In the genomic region with DNA sequence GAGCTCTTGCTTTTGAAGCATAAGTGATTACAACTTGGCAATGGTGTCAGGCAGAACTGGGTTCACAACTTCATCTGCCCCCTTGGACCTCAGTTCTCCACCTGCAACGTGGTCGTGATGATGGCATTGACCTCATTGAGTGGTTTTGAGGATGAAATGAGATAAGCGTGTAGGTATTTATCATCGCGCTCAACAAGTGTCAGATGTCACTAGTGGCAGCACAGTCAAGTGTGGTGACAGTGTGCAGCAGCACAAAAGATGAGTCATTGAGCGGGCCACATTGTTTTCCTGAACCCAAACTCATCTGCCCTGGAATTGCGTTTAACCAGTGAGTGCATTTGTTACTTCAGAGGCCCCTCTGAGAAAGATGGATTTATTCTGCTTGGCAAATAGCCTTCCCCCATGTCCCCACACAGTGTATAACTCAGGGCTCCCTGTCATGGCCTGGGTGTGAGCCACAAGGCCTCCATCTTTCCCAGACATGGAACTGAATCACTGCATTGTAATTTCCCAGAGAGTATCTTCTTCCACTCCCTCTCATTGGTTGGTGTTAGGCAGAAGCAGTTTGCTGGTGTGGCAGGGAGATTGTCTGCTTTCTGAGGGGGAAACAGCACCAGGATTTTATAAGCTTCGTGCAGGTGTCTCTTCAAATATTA, we compare ENCODE assay signal across 1 cellular context.
A peak's percentile ranks its signal among the peaks of the same experiment; 100 is the strongest.
TF ChIP-seq lines count a peak whose summit lies in the region.

No MANE protein-coding gene starts in this region.

TF ChIP-seq in HEK293, 187 proteins besides CTCF, POLR2A, EP300 and RAD21 (continued from another document):
- TF ChIP-seq, protein P1, sequence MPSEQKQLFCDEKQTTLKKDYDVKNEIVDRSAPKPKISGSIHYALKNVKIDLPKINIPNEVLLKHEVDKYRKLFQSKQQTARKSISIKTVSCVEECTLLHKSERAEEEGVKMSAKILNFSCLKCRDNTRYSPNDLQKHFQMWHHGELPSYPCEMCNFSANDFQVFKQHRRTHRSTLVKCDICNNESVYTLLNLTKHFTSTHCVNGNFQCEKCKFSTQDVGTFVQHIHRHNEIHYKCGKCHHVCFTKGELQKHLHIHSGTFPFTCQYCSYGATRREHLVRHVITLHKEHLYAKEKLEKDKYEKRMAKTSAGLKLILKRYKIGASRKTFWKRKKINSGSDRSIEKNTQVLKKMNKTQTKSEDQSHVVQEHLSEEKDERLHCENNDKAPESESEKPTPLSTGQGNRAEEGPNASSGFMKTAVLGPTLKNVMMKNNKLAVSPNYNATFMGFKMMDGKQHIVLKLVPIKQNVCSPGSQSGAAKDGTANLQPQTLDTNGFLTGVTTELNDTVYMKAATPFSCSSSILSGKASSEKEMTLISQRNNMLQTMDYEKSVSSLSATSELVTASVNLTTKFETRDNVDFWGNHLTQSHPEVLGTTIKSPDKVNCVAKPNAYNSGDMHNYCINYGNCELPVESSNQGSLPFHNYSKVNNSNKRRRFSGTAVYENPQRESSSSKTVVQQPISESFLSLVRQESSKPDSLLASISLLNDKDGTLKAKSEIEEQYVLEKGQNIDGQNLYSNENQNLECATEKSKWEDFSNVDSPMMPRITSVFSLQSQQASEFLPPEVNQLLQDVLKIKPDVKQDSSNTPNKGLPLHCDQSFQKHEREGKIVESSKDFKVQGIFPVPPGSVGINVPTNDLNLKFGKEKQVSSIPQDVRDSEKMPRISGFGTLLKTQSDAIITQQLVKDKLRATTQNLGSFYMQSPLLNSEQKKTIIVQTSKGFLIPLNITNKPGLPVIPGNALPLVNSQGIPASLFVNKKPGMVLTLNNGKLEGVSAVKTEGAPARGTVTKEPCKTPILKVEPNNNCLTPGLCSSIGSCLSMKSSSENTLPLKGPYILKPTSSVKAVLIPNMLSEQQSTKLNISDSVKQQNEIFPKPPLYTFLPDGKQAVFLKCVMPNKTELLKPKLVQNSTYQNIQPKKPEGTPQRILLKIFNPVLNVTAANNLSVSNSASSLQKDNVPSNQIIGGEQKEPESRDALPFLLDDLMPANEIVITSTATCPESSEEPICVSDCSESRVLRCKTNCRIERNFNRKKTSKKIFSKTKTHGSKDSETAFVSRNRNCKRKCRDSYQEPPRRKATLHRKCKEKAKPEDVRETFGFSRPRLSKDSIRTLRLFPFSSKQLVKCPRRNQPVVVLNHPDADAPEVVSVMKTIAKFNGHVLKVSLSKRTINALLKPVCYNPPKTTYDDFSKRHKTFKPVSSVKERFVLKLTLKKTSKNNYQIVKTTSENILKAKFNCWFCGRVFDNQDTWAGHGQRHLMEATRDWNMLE (tag by site-specific recombination; conservative IDR thresholded peaks at IDR 0.05; ENCODE audit: low read depth): no peak
- TF ChIP-seq SCRT2 (tag by site-specific recombination; IDR thresholded peaks at IDR 0.05): peak; percentile 89
- 0 out of 2 replicates have a peak, but pooled peaks have one; percentile 38 for TF ChIP-seq SCRT1 (tag by site-specific recombination; IDR thresholded peaks at IDR 0.05; ENCODE audit: borderline replicate concordance)
- TF ChIP-seq ZNF561 (tag by site-specific recombination; IDR thresholded peaks at IDR 0.05; ENCODE audit: borderline replicate concordance): no peak
- no peak for TF ChIP-seq ZNF37A (tag by site-specific recombination; IDR thresholded peaks at IDR 0.05)
- peak; percentile 66 for TF ChIP-seq ZNF366 (tag by site-specific recombination; conservative IDR thresholded peaks at IDR 0.05)
- no peak for TF ChIP-seq ZNF791 (tag by site-specific recombination; IDR thresholded peaks at IDR 0.05)
- TF ChIP-seq, protein P2, sequence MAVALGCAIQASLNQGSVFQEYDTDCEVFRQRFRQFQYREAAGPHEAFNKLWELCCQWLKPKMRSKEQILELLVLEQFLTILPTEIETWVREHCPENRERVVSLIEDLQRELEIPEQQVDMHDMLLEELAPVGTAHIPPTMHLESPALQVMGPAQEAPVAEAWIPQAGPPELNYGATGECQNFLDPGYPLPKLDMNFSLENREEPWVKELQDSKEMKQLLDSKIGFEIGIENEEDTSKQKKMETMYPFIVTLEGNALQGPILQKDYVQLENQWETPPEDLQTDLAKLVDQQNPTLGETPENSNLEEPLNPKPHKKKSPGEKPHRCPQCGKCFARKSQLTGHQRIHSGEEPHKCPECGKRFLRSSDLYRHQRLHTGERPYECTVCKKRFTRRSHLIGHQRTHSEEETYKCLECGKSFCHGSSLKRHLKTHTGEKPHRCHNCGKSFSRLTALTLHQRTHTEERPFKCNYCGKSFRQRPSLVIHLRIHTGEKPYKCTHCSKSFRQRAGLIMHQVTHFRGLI (tag by site-specific recombination; IDR thresholded peaks at IDR 0.05): no peak
- TF ChIP-seq ZBTB20 (tag by site-specific recombination; IDR thresholded peaks at IDR 0.05): peak; percentile 32; the same call in 1 of the 2 replicates
- no peak for TF ChIP-seq ZNF558 (tag by site-specific recombination; IDR thresholded peaks at IDR 0.05)
- TF ChIP-seq KLF10 (tag by site-specific recombination; IDR thresholded peaks at IDR 0.05): no peak
- no peak for TF ChIP-seq ZNF174 (tag by site-specific recombination; IDR thresholded peaks at IDR 0.05)
- TF ChIP-seq ZNF670 (tag by site-specific recombination; IDR thresholded peaks at IDR 0.05; ENCODE audit: low read depth): no peak
- no peak for TF ChIP-seq HOXA7 (CRISPR knock-in tag; IDR thresholded peaks at IDR 0.05; ENCODE audit: borderline replicate concordance)
- no peak for TF ChIP-seq ZNF266 (tag by site-specific recombination; IDR thresholded peaks at IDR 0.05; ENCODE audit: low read depth)
- TF ChIP-seq, protein P3, sequence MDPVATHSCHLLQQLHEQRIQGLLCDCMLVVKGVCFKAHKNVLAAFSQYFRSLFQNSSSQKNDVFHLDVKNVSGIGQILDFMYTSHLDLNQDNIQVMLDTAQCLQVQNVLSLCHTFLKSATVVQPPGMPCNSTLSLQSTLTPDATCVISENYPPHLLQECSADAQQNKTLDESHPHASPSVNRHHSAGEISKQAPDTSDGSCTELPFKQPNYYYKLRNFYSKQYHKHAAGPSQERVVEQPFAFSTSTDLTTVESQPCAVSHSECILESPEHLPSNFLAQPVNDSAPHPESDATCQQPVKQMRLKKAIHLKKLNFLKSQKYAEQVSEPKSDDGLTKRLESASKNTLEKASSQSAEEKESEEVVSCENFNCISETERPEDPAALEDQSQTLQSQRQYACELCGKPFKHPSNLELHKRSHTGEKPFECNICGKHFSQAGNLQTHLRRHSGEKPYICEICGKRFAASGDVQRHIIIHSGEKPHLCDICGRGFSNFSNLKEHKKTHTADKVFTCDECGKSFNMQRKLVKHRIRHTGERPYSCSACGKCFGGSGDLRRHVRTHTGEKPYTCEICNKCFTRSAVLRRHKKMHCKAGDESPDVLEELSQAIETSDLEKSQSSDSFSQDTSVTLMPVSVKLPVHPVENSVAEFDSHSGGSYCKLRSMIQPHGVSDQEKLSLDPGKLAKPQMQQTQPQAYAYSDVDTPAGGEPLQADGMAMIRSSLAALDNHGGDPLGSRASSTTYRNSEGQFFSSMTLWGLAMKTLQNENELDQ (tag by site-specific recombination; IDR thresholded peaks at IDR 0.05; ENCODE audit: low read depth): no peak
- TF ChIP-seq ZNF701 (tag by site-specific recombination; IDR thresholded peaks at IDR 0.05): no peak
- peak; percentile 37; the same call in 1 of the 2 replicates for TF ChIP-seq ZNF335 (tag by site-specific recombination; conservative IDR thresholded peaks at IDR 0.05)
- TF ChIP-seq SP7 (tag by site-specific recombination; IDR thresholded peaks at IDR 0.05): peak; percentile 61; the same call in 1 of the 2 replicates
- TF ChIP-seq ZNF629 (tag by site-specific recombination; IDR thresholded peaks at IDR 0.05): peak; percentile 87
- no peak for TF ChIP-seq ZNF544 (tag by site-specific recombination; IDR thresholded peaks at IDR 0.05)
- no peak for TF ChIP-seq ZNF23 (tag by site-specific recombination; IDR thresholded peaks at IDR 0.05; ENCODE audit: borderline replicate concordance)
- TF ChIP-seq ZNF175 (tag by site-specific recombination; IDR thresholded peaks at IDR 0.05): no peak
- no peak for TF ChIP-seq ZNF548 (tag by site-specific recombination; IDR thresholded peaks at IDR 0.05)
- TF ChIP-seq ZNF837 (tag by site-specific recombination; IDR thresholded peaks at IDR 0.05): no peak
- no peak for TF ChIP-seq ZNF416 (tag by site-specific recombination; IDR thresholded peaks at IDR 0.05)
- no peak for TF ChIP-seq REPIN1 (tag by site-specific recombination; IDR thresholded peaks at IDR 0.05; ENCODE audit: low read depth)
- TF ChIP-seq BCL6B (tag by site-specific recombination; IDR thresholded peaks at IDR 0.05): no peak
- TF ChIP-seq, protein P4, sequence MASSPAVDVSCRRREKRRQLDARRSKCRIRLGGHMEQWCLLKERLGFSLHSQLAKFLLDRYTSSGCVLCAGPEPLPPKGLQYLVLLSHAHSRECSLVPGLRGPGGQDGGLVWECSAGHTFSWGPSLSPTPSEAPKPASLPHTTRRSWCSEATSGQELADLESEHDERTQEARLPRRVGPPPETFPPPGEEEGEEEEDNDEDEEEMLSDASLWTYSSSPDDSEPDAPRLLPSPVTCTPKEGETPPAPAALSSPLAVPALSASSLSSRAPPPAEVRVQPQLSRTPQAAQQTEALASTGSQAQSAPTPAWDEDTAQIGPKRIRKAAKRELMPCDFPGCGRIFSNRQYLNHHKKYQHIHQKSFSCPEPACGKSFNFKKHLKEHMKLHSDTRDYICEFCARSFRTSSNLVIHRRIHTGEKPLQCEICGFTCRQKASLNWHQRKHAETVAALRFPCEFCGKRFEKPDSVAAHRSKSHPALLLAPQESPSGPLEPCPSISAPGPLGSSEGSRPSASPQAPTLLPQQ (tag by site-specific recombination; IDR thresholded peaks at IDR 0.05): peak; percentile 63; the same call in 1 of the 2 replicates
- no peak for TF ChIP-seq GLI2 (tag by site-specific recombination; IDR thresholded peaks at IDR 0.05; ENCODE audit: borderline replicate concordance, low read depth)
- peak; percentile 77 for TF ChIP-seq ZBTB21 (tag by site-specific recombination; IDR thresholded peaks at IDR 0.05)
- TF ChIP-seq WT1 (tag by site-specific recombination; IDR thresholded peaks at IDR 0.05): no peak
